In the genomic region with DNA sequence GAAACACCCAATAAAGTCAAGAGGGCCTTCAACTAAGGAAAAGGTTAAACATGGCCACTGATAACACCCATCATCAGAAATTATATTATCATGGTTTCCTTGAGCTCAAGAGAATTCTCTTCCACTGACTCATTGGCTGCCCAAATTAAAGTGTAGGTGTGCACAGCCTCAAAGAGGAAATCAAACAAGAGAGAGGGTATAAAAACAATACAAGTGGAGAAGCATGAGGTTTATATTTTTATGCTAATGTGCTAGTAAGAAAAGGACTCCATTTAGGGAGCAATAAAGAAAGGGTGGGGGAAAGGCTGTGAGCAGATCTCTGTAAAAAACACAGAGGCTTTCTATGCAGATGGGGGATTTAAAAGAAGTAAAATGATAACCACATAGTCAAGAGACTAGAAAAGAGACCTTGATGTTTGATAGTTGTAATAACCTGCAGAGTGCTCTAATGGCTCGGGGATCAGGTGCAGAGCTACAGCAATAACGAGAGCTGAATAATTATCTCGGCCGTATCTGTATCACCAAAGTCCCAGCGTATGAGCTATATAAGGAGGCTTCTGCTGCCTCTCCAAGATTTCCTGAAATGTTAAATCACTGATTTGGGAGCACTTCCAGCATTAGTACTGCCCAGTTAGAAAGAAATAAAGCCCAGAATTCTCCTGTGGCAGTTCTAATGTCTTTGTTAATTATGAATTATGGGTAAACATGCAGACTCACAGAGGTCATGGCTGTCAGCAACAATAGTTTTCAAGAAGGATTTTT, we compare ENCODE assay signal across 14 cellular contexts.
A peak's percentile ranks its signal among the peaks of the same experiment; 100 is the strongest.
DNase-seq lines count a peak whose midpoint lies in the region; ATAC-seq, FAIRE-seq and TF ChIP-seq lines count a peak whose summit lies in the region.
"Had no signal": no experiment of that assay in that cellular context is flagged by ENCODE, and none has a peak within 500 bp of the region (broad histone marks: within the 10 kb centered on the region; RNA-seq: fewer than 3 reads in every experiment).

No MANE protein-coding gene starts in this region.

- H3K27me3 Mint-ChIP-seq in immature natural killer cell (ENCODE audit: low read depth in 3 of 3) = peaks cover 0 to 4% (median 2%) of the 10 kb centered on the region in 3 donors

- H3K27me3 ChIP-seq in lower lobe of right lung (ENCODE audit: low read depth) = no peaks in the 10 kb centered on the region
- H3K27me3 ChIP-seq: BLaER1 treated with 17β-estradiol and CSF1 and Interleukin-3, amounts not matched to agents 10 nM and 100 nM; cardiac muscle cell; esophagus squamous epithelium had no signal

- H3K9me3 ChIP-seq in mucosa of descending colon (no peaks in the 10 kb centered on the region), lower lobe of right lung (no peaks in the 10 kb centered on the region)
- H3K9me3 ChIP-seq: BLaER1 treated with 17β-estradiol and CSF1 and Interleukin-3, amounts not matched to agents 10 nM and 100 nM; esophagus squamous epithelium had no signal

- DNase-seq in DMS79 treated with DMSO at 0.1 percent for 48 hours (lab: John Stamatoyannopoulos, UW) (peak; percentile 98), NCI-H187 (lab: John Stamatoyannopoulos, UW) (peak; percentile 61 to 93), RCC 7860 (ENCODE audit: low spot score) (no peak), mucosa of descending colon (no peak), lower lobe of right lung (no peak), immature natural killer cell (no peak), GOT3 (lab: John Stamatoyannopoulos, UW) (no peak)
- DNase-seq: activated CD4-positive, alpha-beta T cell treated with anti-CD3 and anti-CD28 coated beads for 4 hours; activated effector memory CD4-positive, alpha-beta T cell treated with Interleukin-2 at 50 U/mL for 16 hours; esophagus squamous epithelium had no signal

- ATAC-seq in mucosa of descending colon (peak; percentile 69), GM19035 (IDR thresholded peaks at IDR 0.05; ENCODE audit: unreplicated experiment) (no peak), lower lobe of right lung (no peak)
- ATAC-seq: HepG2 had no signal

- H3K27ac Mint-ChIP-seq in immature natural killer cell = no peak overlapping the region

- no peaks in the 10 kb centered on the region for H3K4me1 ChIP-seq in mucosa of descending colon (ENCODE audit: low read depth)
- no peaks in the 10 kb centered on the region for H3K4me1 ChIP-seq in lower lobe of right lung
- H3K4me1 ChIP-seq: esophagus squamous epithelium had no signal

- H3K36me3 ChIP-seq in mucosa of descending colon (ENCODE audit: low read depth) (no peaks in the 10 kb centered on the region), lower lobe of right lung (no peaks in the 10 kb centered on the region)
- H3K36me3 ChIP-seq: BLaER1 treated with 17β-estradiol and CSF1 and Interleukin-3, amounts not matched to agents 10 nM and 100 nM; cardiac muscle cell; esophagus squamous epithelium had no signal

- no peak for TF ChIP-seq CTCF in mucosa of descending colon (IDR thresholded peaks at IDR 0.05)
- no peak for TF ChIP-seq CTCF in lower lobe of right lung (IDR thresholded peaks at IDR 0.05)

- no peak overlapping the region for H3K4me3 ChIP-seq in mucosa of descending colon
- no peak overlapping the region for H3K4me3 ChIP-seq in lower lobe of right lung
- H3K4me3 ChIP-seq: BLaER1 treated with 17β-estradiol and CSF1 and Interleukin-3, amounts not matched to agents 10 nM and 100 nM; cardiac muscle cell; esophagus squamous epithelium had no signal

- H3K4me1 Mint-ChIP-seq in immature natural killer cell = no peaks in the 10 kb centered on the region

- H3K4me3 Mint-ChIP-seq in immature natural killer cell = no peak overlapping the region

- intact Hi-C loops in mucosa of descending colon (cut with DNase I, micrococcal nuclease) = no loop called here
- intact Hi-C loops in lower lobe of right lung (cut with DNase I) = no loop called here

- peaks cover 0 to 5% (median 0%) of the 10 kb centered on the region in 6 donors for H3K9me3 Mint-ChIP-seq in immature natural killer cell

- H3K27ac ChIP-seq in lower lobe of right lung = no peak overlapping the region
- H3K27ac ChIP-seq: BLaER1 treated with 17β-estradiol and CSF1 and Interleukin-3, amounts not matched to agents 10 nM and 100 nM; cardiac muscle cell; esophagus squamous epithelium had no signal

- peak; percentile 62 for FAIRE-seq in RCC 7860 (lab: Jason Lieb, UNC)
- FAIRE-seq: HepG2 had no signal

- H3K36me3 Mint-ChIP-seq in immature natural killer cell = no peaks in the 10 kb centered on the region

Comparison
In these comparisons a context has a peak if more than half of its experiments do, and no peak if none do; other contexts are left out.
1. DNase-seq: peak in DMS79 treated with DMSO at 0.1 percent for 48 hours (single experiment) and NCI-H187 (2 of 2); none in RCC 7860 (single experiment), mucosa of descending colon (0 of 3), lower lobe of right lung (single experiment), immature natural killer cell (0 of 3) and GOT3 (single experiment).